Comparison of ENCODE assay signal across 33 cellular contexts in genomic region chr2:233668605-233669260, GRCh38. TPM values are rescaled to one million over a fixed set of nuclear protein-coding genes. Genes with fewer than 3 reads are reported as not detected.
"Had no signal": no experiment of that assay in that cellular context is flagged by ENCODE, and none has a peak within 500 bp of the region (broad histone marks: within the 10 kb centered on the region; RNA-seq: fewer than 3 reads in every experiment).

No MANE protein-coding gene starts in this region.

- H3K9me3 Mint-ChIP-seq: activated naive CD4-positive, alpha-beta T cell treated with anti-CD3 and anti-CD28 coated beads, Interleukin-2, amount 50 U/mL, for 24 hours; activated T-helper 2 cell treated with anti-CD3 and anti-CD28 coated beads, Interferon-gamma antibody, Interleukin-2, Interleukin-4, amounts not matched to agents 10 μg/mL and 5 μg/mL and 100 μg/mL, durations not matched to agents 14 hours and 24 hours and 36 hours; neural progenitor cell; stimulated activated effector memory CD8-positive, alpha-beta T cell treated with anti-CD3 and anti-CD28 coated beads, Interleukin-12 subunit alpha, Interleukin-12 subunit beta, amount 100 ng/mL, for 72 hours; T-helper 2 cell treated with Interferon-gamma antibody and Interleukin-4, amounts not matched to agents 5 μg/mL and 100 μg/mL, for 36 hours had no signal

- H3K27ac Mint-ChIP-seq: activated CD4-positive, alpha-beta T cell treated with anti-CD3 and anti-CD28 coated beads for 36 hours; activated CD8-positive, alpha-beta memory T cell treated with anti-CD3 and anti-CD28 coated beads, Interleukin-2, amount 10 ng/mL, durations not matched to agents 7 days and 5 days; activated CD8-positive, alpha-beta T cell treated with anti-CD3 and anti-CD28 coated beads, Interleukin-2, amount 10 ng/mL, durations not matched to agents 7 days and 5 days; activated naive CD4-positive, alpha-beta T cell treated with anti-CD3 and anti-CD28 coated beads, Interleukin-2, amount 50 U/mL, for 24 hours; activated naive CD8-positive, alpha-beta T cell treated with anti-CD3 and anti-CD28 coated beads, Interleukin-2, amount 50 U/mL, for 24 hours; activated T-helper 2 cell treated with anti-CD3 and anti-CD28 coated beads, Interferon-gamma antibody, Interleukin-2, Interleukin-4, amounts not matched to agents 10 μg/mL and 5 μg/mL and 100 μg/mL, durations not matched to agents 14 hours and 24 hours and 36 hours; effector memory CD8-positive, alpha-beta T cell; mesothelial cell of epicardium; naive thymus-derived CD8-positive, alpha-beta T cell; neural progenitor cell; stimulated activated effector memory CD8-positive, alpha-beta T cell treated with anti-CD3 and anti-CD28 coated beads, Interleukin-12 subunit alpha, Interleukin-12 subunit beta, amount 100 ng/mL, for 72 hours; stimulated activated naive CD8-positive, alpha-beta T cell treated with anti-CD3 and anti-CD28 coated beads, Interleukin-15, Interleukin-2, amounts not matched to agents 100 ng/mL and 50 ng/mL, for 24 hours; T-helper 2 cell treated with Interferon-gamma antibody and Interleukin-4, amounts not matched to agents 5 μg/mL and 100 μg/mL, for 36 hours had no signal

- FAIRE-seq: urothelium cell line had no signal

- H3K4me1 ChIP-seq: heart right ventricle, neural progenitor cell, parathyroid adenoma, psoas muscle had no signal

- H3K4me3 Mint-ChIP-seq: activated CD4-positive, alpha-beta T cell treated with anti-CD3 and anti-CD28 coated beads for 36 hours; activated CD8-positive, alpha-beta memory T cell treated with anti-CD3 and anti-CD28 coated beads, Interleukin-2, amount 10 ng/mL, durations not matched to agents 7 days and 5 days; activated CD8-positive, alpha-beta T cell treated with anti-CD3 and anti-CD28 coated beads, Interleukin-2, amount 10 ng/mL, durations not matched to agents 7 days and 5 days; activated naive CD4-positive, alpha-beta T cell treated with anti-CD3 and anti-CD28 coated beads, Interleukin-2, amount 50 U/mL, for 24 hours; activated naive CD8-positive, alpha-beta T cell treated with anti-CD3 and anti-CD28 coated beads, Interleukin-2, amount 50 U/mL, for 24 hours; effector memory CD8-positive, alpha-beta T cell; mesothelial cell of epicardium; naive thymus-derived CD8-positive, alpha-beta T cell; neural progenitor cell; stimulated activated effector memory CD8-positive, alpha-beta T cell treated with anti-CD3 and anti-CD28 coated beads, Interleukin-12 subunit alpha, Interleukin-12 subunit beta, amount 100 ng/mL, for 72 hours; stimulated activated naive CD8-positive, alpha-beta T cell treated with anti-CD3 and anti-CD28 coated beads, Interleukin-15, Interleukin-2, amounts not matched to agents 100 ng/mL and 50 ng/mL, for 24 hours; T-helper 2 cell treated with Interferon-gamma antibody and Interleukin-4, amounts not matched to agents 5 μg/mL and 100 μg/mL, for 36 hours had no signal

- H3K4me1 Mint-ChIP-seq: activated CD4-positive, alpha-beta T cell treated with anti-CD3 and anti-CD28 coated beads for 36 hours; activated CD8-positive, alpha-beta memory T cell treated with anti-CD3 and anti-CD28 coated beads, Interleukin-2, amount 10 ng/mL, durations not matched to agents 7 days and 5 days; activated naive CD4-positive, alpha-beta T cell treated with anti-CD3 and anti-CD28 coated beads, Interleukin-2, amount 50 U/mL, for 24 hours; activated naive CD8-positive, alpha-beta T cell treated with anti-CD3 and anti-CD28 coated beads, Interleukin-2, amount 50 U/mL, for 24 hours; mesothelial cell of epicardium; naive thymus-derived CD8-positive, alpha-beta T cell; neural progenitor cell; stimulated activated effector memory CD8-positive, alpha-beta T cell treated with anti-CD3 and anti-CD28 coated beads, Interleukin-12 subunit alpha, Interleukin-12 subunit beta, amount 100 ng/mL, for 72 hours had no signal

- H3K4me2 ChIP-seq: neural progenitor cell had no signal

- ATAC-seq: activated CD4-positive, alpha-beta T cell treated with anti-CD3 and anti-CD28 coated beads for 36 hours; activated CD8-positive, alpha-beta memory T cell treated with anti-CD3 and anti-CD28 coated beads, Interleukin-2, amount 10 ng/mL, durations not matched to agents 7 days and 5 days; activated CD8-positive, alpha-beta T cell treated with anti-CD3 and anti-CD28 coated beads, Interleukin-2, amount 10 ng/mL, durations not matched to agents 7 days and 5 days; activated naive CD8-positive, alpha-beta T cell treated with anti-CD3 and anti-CD28 coated beads, Interleukin-2, amount 50 U/mL, for 24 hours; effector memory CD8-positive, alpha-beta T cell; heart right ventricle; left cardiac atrium; naive thymus-derived CD8-positive, alpha-beta T cell; psoas muscle; right cardiac atrium; stimulated activated effector memory CD8-positive, alpha-beta T cell treated with anti-CD3 and anti-CD28 coated beads, Interleukin-12 subunit alpha, Interleukin-12 subunit beta, amount 100 ng/mL, for 72 hours had no signal

- DNase-seq: activated CD4-positive, alpha-beta T cell treated with anti-CD3 and anti-CD28 coated beads for 36 hours; activated CD4-positive, CD25-positive, alpha-beta regulatory T cell; activated CD8-positive, alpha-beta memory T cell treated with anti-CD3 and anti-CD28 coated beads, Interleukin-2, amount 10 ng/mL, durations not matched to agents 7 days and 5 days; activated CD8-positive, alpha-beta T cell treated with anti-CD3 and anti-CD28 coated beads, Interleukin-2, amount 10 ng/mL, durations not matched to agents 7 days and 5 days; activated naive CD8-positive, alpha-beta T cell treated with anti-CD3 and anti-CD28 coated beads, Interleukin-2, amount 50 U/mL, for 24 hours; activated T-cell treated with anti-CD3 and anti-CD28 coated beads, Interleukin-2, amount 50 U/mL, for 48 hours; amygdala; caudate nucleus; cortex of kidney; effector memory CD8-positive, alpha-beta T cell; foreskin fibroblast; heart right ventricle; left cardiac atrium; naive thymus-derived CD8-positive, alpha-beta T cell; occipital lobe; psoas muscle; right cardiac atrium; stimulated activated CD4-positive, alpha-beta T cell treated with anti-CD3 and anti-CD28 coated beads, Interleukin-4, amount 100 ng/mL, for 1 hour; T-helper 1 cell; trophoblast cell had no signal

- H3K9me3 ChIP-seq: psoas muscle, thoracic aorta had no signal

- H3K27me3 ChIP-seq: neural progenitor cell had no signal

- H3K36me3 ChIP-seq: heart right ventricle, neural progenitor cell, thoracic aorta had no signal

- H3K27ac ChIP-seq: heart right ventricle, neural progenitor cell, parathyroid adenoma, psoas muscle, thoracic aorta had no signal

- H3K4me3 ChIP-seq: heart right ventricle, neural progenitor cell, psoas muscle, thoracic aorta had no signal

- H3K36me3 Mint-ChIP-seq: activated CD8-positive, alpha-beta memory T cell treated with anti-CD3 and anti-CD28 coated beads, Interleukin-2, amount 10 ng/mL, durations not matched to agents 7 days and 5 days; activated naive CD4-positive, alpha-beta T cell treated with anti-CD3 and anti-CD28 coated beads, Interleukin-2, amount 50 U/mL, for 24 hours; mesothelial cell of epicardium; neural progenitor cell; stimulated activated effector memory CD8-positive, alpha-beta T cell treated with anti-CD3 and anti-CD28 coated beads, Interleukin-12 subunit alpha, Interleukin-12 subunit beta, amount 100 ng/mL, for 72 hours had no signal

RNA-seq across cellular contexts. Expression of gene UGT1A9, which starts 3.0 kb away (rescaled TPM):
- total RNA-seq: activated CD4-positive, alpha-beta T cell treated with anti-CD3 and anti-CD28 coated beads for 36 hours; activated CD8-positive, alpha-beta memory T cell treated with anti-CD3 and anti-CD28 coated beads, Interleukin-2, amount 10 ng/mL, durations not matched to agents 7 days and 5 days; activated CD8-positive, alpha-beta T cell treated with anti-CD3 and anti-CD28 coated beads, Interleukin-2, amount 10 ng/mL, durations not matched to agents 7 days and 5 days; activated T-helper 2 cell treated with anti-CD3 and anti-CD28 coated beads, Interferon-gamma antibody, Interleukin-2, Interleukin-4, amounts not matched to agents 10 μg/mL and 5 μg/mL and 100 μg/mL, durations not matched to agents 14 hours and 24 hours and 36 hours; heart right ventricle; lower leg skin; mesothelial cell of epicardium; naive thymus-derived CD8-positive, alpha-beta T cell; occipital lobe; psoas muscle; right cardiac atrium; subcutaneous adipose tissue; thoracic aorta had no signal
- polyA plus RNA-seq: heart right ventricle; naive thymus-derived CD8-positive, alpha-beta T cell; psoas muscle; right cardiac atrium had no signal

RNA-seq across cellular contexts. Expression of gene UGT1A7, which starts 13.0 kb away (rescaled TPM):
- total RNA-seq: activated CD4-positive, alpha-beta T cell treated with anti-CD3 and anti-CD28 coated beads for 36 hours; activated CD8-positive, alpha-beta memory T cell treated with anti-CD3 and anti-CD28 coated beads, Interleukin-2, amount 10 ng/mL, durations not matched to agents 7 days and 5 days; activated CD8-positive, alpha-beta T cell treated with anti-CD3 and anti-CD28 coated beads, Interleukin-2, amount 10 ng/mL, durations not matched to agents 7 days and 5 days; activated T-helper 2 cell treated with anti-CD3 and anti-CD28 coated beads, Interferon-gamma antibody, Interleukin-2, Interleukin-4, amounts not matched to agents 10 μg/mL and 5 μg/mL and 100 μg/mL, durations not matched to agents 14 hours and 24 hours and 36 hours; heart right ventricle; left cardiac atrium; mesothelial cell of epicardium; naive thymus-derived CD8-positive, alpha-beta T cell; occipital lobe; psoas muscle; right cardiac atrium had no signal
- polyA plus RNA-seq: naive thymus-derived CD8-positive, alpha-beta T cell; psoas muscle; right cardiac atrium had no signal

RNA-seq across cellular contexts. Expression of gene UGT1A6, which starts 24.0 kb away (rescaled TPM):
- total RNA-seq: activated CD4-positive, alpha-beta T cell treated with anti-CD3 and anti-CD28 coated beads for 36 hours; activated CD8-positive, alpha-beta memory T cell treated with anti-CD3 and anti-CD28 coated beads, Interleukin-2, amount 10 ng/mL, durations not matched to agents 7 days and 5 days; activated CD8-positive, alpha-beta T cell treated with anti-CD3 and anti-CD28 coated beads, Interleukin-2, amount 10 ng/mL, durations not matched to agents 7 days and 5 days; activated T-helper 2 cell treated with anti-CD3 and anti-CD28 coated beads, Interferon-gamma antibody, Interleukin-2, Interleukin-4, amounts not matched to agents 10 μg/mL and 5 μg/mL and 100 μg/mL, durations not matched to agents 14 hours and 24 hours and 36 hours; heart right ventricle; left cardiac atrium; mesothelial cell of epicardium; naive thymus-derived CD8-positive, alpha-beta T cell; occipital lobe; psoas muscle; right cardiac atrium; subcutaneous adipose tissue; thoracic aorta had no signal
- polyA plus RNA-seq: heart right ventricle; naive thymus-derived CD8-positive, alpha-beta T cell; psoas muscle; right cardiac atrium had no signal

RNA-seq across cellular contexts. Expression of gene UGT1A10, which starts 32.5 kb away (rescaled TPM):
- total RNA-seq: activated CD4-positive, alpha-beta T cell treated with anti-CD3 and anti-CD28 coated beads for 36 hours; activated CD8-positive, alpha-beta memory T cell treated with anti-CD3 and anti-CD28 coated beads, Interleukin-2, amount 10 ng/mL, durations not matched to agents 7 days and 5 days; activated CD8-positive, alpha-beta T cell treated with anti-CD3 and anti-CD28 coated beads, Interleukin-2, amount 10 ng/mL, durations not matched to agents 7 days and 5 days; activated T-helper 2 cell treated with anti-CD3 and anti-CD28 coated beads, Interferon-gamma antibody, Interleukin-2, Interleukin-4, amounts not matched to agents 10 μg/mL and 5 μg/mL and 100 μg/mL, durations not matched to agents 14 hours and 24 hours and 36 hours; chondrocyte; heart right ventricle; left cardiac atrium; mesothelial cell of epicardium; naive thymus-derived CD8-positive, alpha-beta T cell; occipital lobe; psoas muscle; right cardiac atrium; subcutaneous adipose tissue had no signal
- polyA plus RNA-seq: heart right ventricle; naive thymus-derived CD8-positive, alpha-beta T cell; right cardiac atrium had no signal

RNA-seq across cellular contexts. Expression of gene UGT1A5, which starts 44.0 kb away (rescaled TPM):
- total RNA-seq: activated CD4-positive, alpha-beta T cell treated with anti-CD3 and anti-CD28 coated beads for 36 hours; activated CD8-positive, alpha-beta memory T cell treated with anti-CD3 and anti-CD28 coated beads, Interleukin-2, amount 10 ng/mL, durations not matched to agents 7 days and 5 days; activated CD8-positive, alpha-beta T cell treated with anti-CD3 and anti-CD28 coated beads, Interleukin-2, amount 10 ng/mL, durations not matched to agents 7 days and 5 days; activated T-helper 2 cell treated with anti-CD3 and anti-CD28 coated beads, Interferon-gamma antibody, Interleukin-2, Interleukin-4, amounts not matched to agents 10 μg/mL and 5 μg/mL and 100 μg/mL, durations not matched to agents 14 hours and 24 hours and 36 hours; chondrocyte; heart right ventricle; left cardiac atrium; mesothelial cell of epicardium; naive thymus-derived CD8-positive, alpha-beta T cell; occipital lobe; psoas muscle; right cardiac atrium; subcutaneous adipose tissue; thoracic aorta had no signal
- polyA plus RNA-seq: heart right ventricle; naive thymus-derived CD8-positive, alpha-beta T cell; psoas muscle; right cardiac atrium had no signal
